25 cellular contexts compared by ENCODE assay signal in the genomic region with DNA sequence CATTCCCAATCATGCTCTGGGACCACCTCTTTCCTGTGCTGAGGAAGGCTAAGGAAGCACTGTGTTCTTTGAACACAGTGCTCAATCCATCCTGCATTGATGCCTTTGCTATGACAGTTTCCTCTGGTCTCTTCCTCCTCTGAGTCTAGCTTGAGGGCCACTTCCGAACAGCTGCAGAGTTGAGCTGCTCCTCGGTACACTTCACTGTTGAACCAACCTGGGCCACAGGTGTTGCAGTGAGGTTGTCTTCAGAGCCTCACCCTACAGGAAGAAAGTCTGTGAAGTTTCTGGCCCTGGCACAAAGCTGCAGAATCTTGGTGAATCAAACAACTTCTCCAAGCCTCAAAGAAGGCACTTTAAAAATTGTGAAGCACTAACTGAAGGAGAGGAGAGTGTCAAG.
A peak's percentile ranks its signal among the peaks of the same experiment; 100 is the strongest.
DNase-seq lines count a peak whose midpoint lies in the region; ATAC-seq, FAIRE-seq and TF ChIP-seq lines count a peak whose summit lies in the region.
"Had no signal": no experiment of that assay in that cellular context is flagged by ENCODE, and none has a peak within 500 bp of the region (broad histone marks: within the 10 kb centered on the region; RNA-seq: fewer than 3 reads in every experiment).

No MANE protein-coding gene starts in this region.

- TF ChIP-seq EP300 in HepG2 (IDR thresholded peaks at IDR 0.05; ENCODE audit: low read depth in 2 of 2, low read length in 2 of 2): no peak
- TF ChIP-seq EP300 in HepG2 (CRISPR knock-in tag; IDR thresholded peaks at IDR 0.05; ENCODE audit: borderline replicate concordance): no peak

- no peak overlapping the region for H2AK9ac ChIP-seq in IMR-90 (replicated peaks; ENCODE audit: low read depth, low read length, poor library complexity)

- H3K4me3 ChIP-seq in IMR-90 (ENCODE audit: insufficient read depth, low read depth, low read length): no peak overlapping the region
- no peak overlapping the region for H3K4me3 ChIP-seq in OCI-LY7 (ENCODE audit: low read depth, low read length, poor library complexity, severe bottlenecking)
- no peak overlapping the region for H3K4me3 ChIP-seq in HepG2 (replicated peaks in 1 of 3; ENCODE audit: insufficient read depth in 1 of 3, low read depth in 2 of 3, low read length in 3 of 3)
- H3K4me3 ChIP-seq in left lung: no peak overlapping the region
- H3K4me3 ChIP-seq: BLaER1, GM12878 had no signal

- no peaks in the 10 kb centered on the region for H4K20me1 ChIP-seq in IMR-90 (ENCODE audit: insufficient read depth, low read length)
- H4K20me1 ChIP-seq in OCI-LY7 (ENCODE audit: insufficient read depth, low read length): no peaks in the 10 kb centered on the region
- H4K20me1 ChIP-seq in HepG2 (ENCODE audit: insufficient read depth, low read length): no peaks in the 10 kb centered on the region
- H4K20me1 ChIP-seq: BLaER1 had no signal

- WGBS in IMR-90 (ENCODE audit: extremely low coverage in 2 of 2, insufficient read length in 1 of 2), 2 experiments: 83% methylated on average over 1 of the region's 2 CpGs; no CpG with 5 or more reads in 1 of the 2 experiments
- 97% methylated on average over 2 of the region's 2 CpGs for WGBS in HepG2 (ENCODE audit: low lambda C conversion rate)

- H2AFZ ChIP-seq in IMR-90 (replicated peaks; ENCODE audit: low read length, poor library complexity): no peak overlapping the region
- H2AFZ ChIP-seq in OCI-LY7 (ENCODE audit: low read length): no peak overlapping the region
- no peak overlapping the region for H2AFZ ChIP-seq in HepG2 (ENCODE audit: low read length)

- no peak overlapping the region for H3K9ac ChIP-seq in IMR-90 (ENCODE audit: low read depth, low read length)
- no peak overlapping the region for H3K9ac ChIP-seq in HepG2 (ENCODE audit: insufficient read depth, low read depth, low read length)
- H3K9ac ChIP-seq: BLaER1 had no signal

- in situ Hi-C loops in IMR-90 (cut with MboI; ENCODE audit: low sequenced_read_pairs) (no loop called here), HepG2 (cut with HindIII; ENCODE audit: extremely low pct_ligation_motif_present, low pct_unique_long_range_greater_than_20kb) (no loop called here)

- TF ChIP-seq RAD21 in IMR-90 (IDR thresholded peaks at IDR 0.05; ENCODE audit: low read length) (no peak), HepG2 (CRISPR knock-in tag; IDR thresholded peaks at IDR 0.05) (no peak)

- dilution Hi-C loops in IMR-90 (cut with HindIII; ENCODE audit: low sequenced_read_pairs, unreplicated experiment): no loop called here

- peak overlapping the region; percentile 19 for H3K4me3 Mint-ChIP-seq in T-helper 17 cell
- H3K4me3 Mint-ChIP-seq in stimulated activated effector memory CD8-positive, alpha-beta T cell treated with anti-CD3 and anti-CD28 coated beads, Interleukin-12 subunit alpha, Interleukin-12 subunit beta, amount 100 ng/mL, for 72 hours: no peak overlapping the region
- H3K4me3 Mint-ChIP-seq: B cell; CD8-positive, alpha-beta T cell; H9 had no signal

- no peak overlapping the region for H4K8ac ChIP-seq in IMR-90 (ENCODE audit: low read depth in 2 of 2, low read length in 2 of 2)

- H3K9me3 ChIP-seq in IMR-90 (ENCODE audit: control insufficient read depth, insufficient read depth, low read length): no peaks in the 10 kb centered on the region
- peaks cover under 1% of the 10 kb centered on the region; the same call in 1 of the 2 replicates for H3K9me3 ChIP-seq in OCI-LY7 (ENCODE audit: low read length)
- H3K9me3 ChIP-seq in T-helper 17 cell (ENCODE audit: control insufficient read depth, low read length, poor library complexity, severe bottlenecking): no peaks in the 10 kb centered on the region
- H3K9me3 ChIP-seq in HepG2 (ENCODE audit: low read length): no peaks in the 10 kb centered on the region
- H3K9me3 ChIP-seq in left lung: no peaks in the 10 kb centered on the region
- H3K9me3 ChIP-seq: BLaER1, Caco-2 had no signal

- peaks cover 3% of the 10 kb centered on the region for H3K4me1 Mint-ChIP-seq in T-helper 17 cell
- H3K4me1 Mint-ChIP-seq in stimulated activated effector memory CD8-positive, alpha-beta T cell treated with anti-CD3 and anti-CD28 coated beads, Interleukin-12 subunit alpha, Interleukin-12 subunit beta, amount 100 ng/mL, for 72 hours: peaks cover 9% of the 10 kb centered on the region

- H3K4ac ChIP-seq in IMR-90 (ENCODE audit: low read depth, low read length): no peak overlapping the region

- H3K27ac ChIP-seq in IMR-90 (ENCODE audit: insufficient read depth, low read length) (no peak overlapping the region), OCI-LY7 (ENCODE audit: low read depth, low read length, poor library complexity, severe bottlenecking) (no peak overlapping the region), HepG2 (ENCODE audit: extremely low read length, insufficient read depth, low read length) (no peak overlapping the region), left lung (no peak overlapping the region)
- H3K27ac ChIP-seq: 22Rv1, BLaER1, C4-2B had no signal

- no peaks in the 10 kb centered on the region for H3K9me3 Mint-ChIP-seq in stimulated activated effector memory CD8-positive, alpha-beta T cell treated with anti-CD3 and anti-CD28 coated beads, Interleukin-12 subunit alpha, Interleukin-12 subunit beta, amount 100 ng/mL, for 72 hours
- H3K9me3 Mint-ChIP-seq: CD4-positive, CD25-positive, alpha-beta regulatory T cell; CD8-positive, alpha-beta T cell; H9 had no signal

- no peak overlapping the region for H3K23ac ChIP-seq in IMR-90 (ENCODE audit: low read depth, low read length)

- no peak overlapping the region for H3K27ac Mint-ChIP-seq in T-helper 17 cell
- peak overlapping the region; percentile 53 for H3K27ac Mint-ChIP-seq in stimulated activated effector memory CD8-positive, alpha-beta T cell treated with anti-CD3 and anti-CD28 coated beads, Interleukin-12 subunit alpha, Interleukin-12 subunit beta, amount 100 ng/mL, for 72 hours
- H3K27ac Mint-ChIP-seq: B cell; CD8-positive, alpha-beta T cell; H9 had no signal

- FAIRE-seq in HepG2 (lab: Jason Lieb, UNC): no peak
- FAIRE-seq: A204.1, GM12878, GM18507 had no signal

- H4K5ac ChIP-seq in IMR-90 (ENCODE audit: low read depth, low read length): no peak overlapping the region

- 0 out of 3 replicates have a peak overlapping the region, but pooled peaks have one; percentile 55 for H2BK15ac ChIP-seq in IMR-90 (ENCODE audit: low read depth, low read length)

- H2BK20ac ChIP-seq in IMR-90 (ENCODE audit: low read depth, low read length): 0 out of 2 replicates have a peak overlapping the region, but pooled peaks have one; percentile 44

- H3K9me1 ChIP-seq in IMR-90 (ENCODE audit: insufficient read depth, low read length): peaks cover 8% of the 10 kb centered on the region; the same call in 1 of the 2 replicates

- TF ChIP-seq POLR2A in IMR-90 (IDR thresholded peaks at IDR 0.05; ENCODE audit: low read depth, low read length) (no peak), HepG2 (IDR thresholded peaks at IDR 0.05; ENCODE audit: insufficient read depth in 1 of 2, low read depth in 2 of 2, low read length in 2 of 2) (no peak)

- ATAC-seq in IMR-90 (ENCODE audit: low read depth): no peak
- ATAC-seq in T-helper 17 cell: no peak
- no peak for ATAC-seq in stimulated activated effector memory CD8-positive, alpha-beta T cell treated with anti-CD3 and anti-CD28 coated beads, Interleukin-12 subunit alpha, Interleukin-12 subunit beta, amount 100 ng/mL, for 72 hours
- ATAC-seq in HepG2: no peak
- ATAC-seq in left lung: no peak
- ATAC-seq: CD8-positive, alpha-beta T cell; GM12878; HCT116 had no signal

- no peaks in the 10 kb centered on the region for H3K27me3 Mint-ChIP-seq in T-helper 17 cell

- H3K18ac ChIP-seq in IMR-90 (ENCODE audit: low read depth, low read length): no peak overlapping the region

- no peak overlapping the region for H3K56ac ChIP-seq in IMR-90 (ENCODE audit: extremely low read depth, insufficient read depth, low read length)

- no peaks in the 10 kb centered on the region for H3K79me2 ChIP-seq in OCI-LY7 (ENCODE audit: insufficient read depth, low read depth, low read length)
- no peaks in the 10 kb centered on the region for H3K79me2 ChIP-seq in HepG2 (ENCODE audit: insufficient read depth, low read length)

- peak overlapping the region; percentile 4; the same call in 1 of the 2 replicates for H2BK120ac ChIP-seq in IMR-90 (ENCODE audit: low read depth, low read length)

- H3K9me2 ChIP-seq in OCI-LY7 (ENCODE audit: insufficient read depth, low read length): no peaks in the 10 kb centered on the region

- peaks cover 5% of the 10 kb centered on the region for H3K36me3 Mint-ChIP-seq in T-helper 17 cell (ENCODE audit: low read depth)
- H3K36me3 Mint-ChIP-seq in stimulated activated effector memory CD8-positive, alpha-beta T cell treated with anti-CD3 and anti-CD28 coated beads, Interleukin-12 subunit alpha, Interleukin-12 subunit beta, amount 100 ng/mL, for 72 hours: no peaks in the 10 kb centered on the region
- H3K36me3 Mint-ChIP-seq: CD8-positive, alpha-beta T cell had no signal

- BruUV-seq in IMR-90 (replicated peaks; lab: Mats Ljungman, UMichigan) (no TSS peak), OCI-LY7 (replicated peaks; lab: Mats Ljungman, UMichigan) (no TSS peak), HepG2 (replicated peaks; lab: Mats Ljungman, UMichigan) (no TSS peak)

- DNase-seq in IMR-90 (no peak), OCI-LY7 (ENCODE audit: low spot score) (peak; percentile 70), T-helper 17 cell (no peak), medulla oblongata (ENCODE audit: extremely low spot score) (no peak), HepG2 (ENCODE audit: low spot score) (no peak), left lung (no peak)
- DNase-seq in stimulated activated effector memory CD8-positive, alpha-beta T cell treated with anti-CD3 and anti-CD28 coated beads, Interleukin-12 subunit alpha, Interleukin-12 subunit beta, amount 100 ng/mL, for 72 hours (ENCODE audit: low spot score in 2 of 2): peak in 1 of 2 donors; percentile 26
- DNase-seq in activated CD4-positive, alpha-beta T cell treated with anti-CD3 and anti-CD28 coated beads for 48 hours: no peak
- DNase-seq: Caco-2; CD4-positive, CD25-positive, alpha-beta regulatory T cell; CD8-positive, alpha-beta T cell; DMS 273 treated with DMSO at 0.1 percent for 48 hours; DMS79; EL; GDM1; GOT3; H9 had no signal

- H3K27me3 ChIP-seq in IMR-90 (ENCODE audit: control insufficient read depth, insufficient read depth, low read length) (no peaks in the 10 kb centered on the region; the same call in 1 of the 2 replicates), HepG2 (ENCODE audit: control insufficient read depth in 1 of 2, insufficient read depth in 2 of 2, low read length in 2 of 2) (no peaks in the 10 kb centered on the region), left lung (no peaks in the 10 kb centered on the region)
- H3K27me3 ChIP-seq: BLaER1 had no signal

- POLR2A ChIA-PET in IMR-90 (lab: Charles Lee; ENCODE audit: unreplicated experiment) (no interaction called here), OCI-LY7 (lab: Charles Lee) (interaction anchor here (1.2 to 2.0 kb wide), 2 partner anchors 14 to 18 kb away, joined by 3 to 5 read pairs; no protein-coding TSS in a partner anchor), HepG2 (lab: Yijun Ruan, JAX) (no interaction called here)

- H3K36me3 ChIP-seq in IMR-90 (ENCODE audit: control insufficient read depth, insufficient read depth, low read length) (no peaks in the 10 kb centered on the region), OCI-LY7 (ENCODE audit: insufficient read depth, low read length) (no peaks in the 10 kb centered on the region), HepG2 (replicated peaks in 1 of 2; ENCODE audit: control insufficient read depth in 1 of 2, insufficient read depth in 2 of 2, low read length in 2 of 2) (peaks cover 0 to 4% of the 10 kb centered on the region in 2 experiments; a peak in 2 of 5 replicates), left lung (no peaks in the 10 kb centered on the region)
- H3K36me3 ChIP-seq: BLaER1 had no signal

- no peaks in the 10 kb centered on the region for H3K79me1 ChIP-seq in IMR-90 (ENCODE audit: low read depth in 1 of 2, low read length in 2 of 2)

- no peak overlapping the region for H2BK5ac ChIP-seq in IMR-90 (ENCODE audit: low read depth, low read length, poor library complexity, severe bottlenecking)

- H3K4me1 ChIP-seq in IMR-90 (ENCODE audit: control insufficient read depth, insufficient read depth, low read length): peaks cover 17% of the 10 kb centered on the region
- H3K4me1 ChIP-seq in OCI-LY7 (ENCODE audit: insufficient read depth, low read length, poor library complexity, severe bottlenecking): peaks cover 15% of the 10 kb centered on the region
- peaks cover 14% of the 10 kb centered on the region for H3K4me1 ChIP-seq in HepG2 (ENCODE audit: insufficient read depth, low read length)
- H3K4me1 ChIP-seq in left lung: peaks cover 6 to 10% of the 10 kb centered on the region in 2 donors

- intact Hi-C loops in IMR-90 (cut with micrococcal nuclease) (no loop called here), OCI-LY7 (cut with micrococcal nuclease; ENCODE audit: unreplicated experiment) (loop anchor here (10.0 kb wide), 1 partner anchor 56 kb away; no protein-coding TSS in a partner anchor), HepG2 (cut with micrococcal nuclease; ENCODE audit: unreplicated experiment) (loop anchor here (10.0 kb wide), 1 partner anchor 116 kb away; no protein-coding TSS in a partner anchor), left lung (cut with DNase I) (no loop called here)

- H2AK5ac ChIP-seq in IMR-90 (ENCODE audit: low read depth, low read length): peak overlapping the region; percentile 69; the same call in 1 of the 2 replicates

- CTCF ChIA-PET in IMR-90 (lab: Yijun Ruan, JAX) (no interaction called here), OCI-LY7 (lab: Charles Lee; ENCODE audit: unreplicated experiment) (no interaction called here), HepG2 (lab: Yijun Ruan, JAX; ENCODE audit: low intra/inter-chr PET ratio, low total read pairs) (no interaction called here)

- TF ChIP-seq CTCF in IMR-90 (conservative IDR thresholded peaks at IDR 0.05; ENCODE audit: low read depth, low read length): no peak
- TF ChIP-seq CTCF in OCI-LY7 (conservative IDR thresholded peaks at IDR 0.05; ENCODE audit: low read length): no peak
- no peak for TF ChIP-seq CTCF in HepG2 (CRISPR knock-in tag; IDR thresholded peaks at IDR 0.05)
- no peak for TF ChIP-seq CTCF in left lung (IDR thresholded peaks at IDR 0.05)

- H3K4me2 ChIP-seq in IMR-90 (ENCODE audit: low read depth, low read length): no peak overlapping the region
- H3K4me2 ChIP-seq in OCI-LY7 (ENCODE audit: low read length): no peak overlapping the region
- H3K4me2 ChIP-seq in HepG2 (ENCODE audit: low read depth, low read length): no peak overlapping the region
- H3K4me2 ChIP-seq: BLaER1 had no signal

- H3K14ac ChIP-seq in IMR-90 (replicated peaks; ENCODE audit: low read depth, low read length): no peak overlapping the region; the same call in 1 of the 2 replicates

- H4K91ac ChIP-seq in IMR-90 (ENCODE audit: insufficient read depth, low read depth, low read length): no peak overlapping the region

Comparison
In these comparisons a context has a peak if more than half of its experiments do, and no peak if none do; other contexts are left out.
1. intact Hi-C loops: an anchor here in OCI-LY7 (10.0 kb wide) and HepG2 (10.0 kb wide); none called in IMR-90 and left lung.